31 cellular contexts compared by ENCODE assay signal in genomic region chr4:6440506-6441201, GRCh38. TPM values are rescaled to one million over a fixed set of nuclear protein-coding genes. Genes with fewer than 3 reads are reported as not detected.
"Had no signal": no experiment of that assay in that cellular context is flagged by ENCODE, and none has a peak within 500 bp of the region (broad histone marks: within the 10 kb centered on the region; RNA-seq: fewer than 3 reads in every experiment).

No MANE protein-coding gene starts in this region.

- H3K27ac ChIP-seq: brain microvascular endothelial cell, coronary artery had no signal

- H3K36me3 Mint-ChIP-seq: activated CD4-positive, alpha-beta memory T cell treated with anti-CD3 and anti-CD28 coated beads for 36 hours; activated CD8-positive, alpha-beta memory T cell treated with anti-CD3 and anti-CD28 coated beads, Interleukin-2, amount 10 ng/mL, durations not matched to agents 7 days and 5 days; activated naive CD4-positive, alpha-beta T cell treated with anti-CD3 and anti-CD28 coated beads, Interleukin-2, amount 50 U/mL, for 24 hours had no signal

- H3K4me1 Mint-ChIP-seq: activated CD4-positive, alpha-beta T cell treated with anti-CD3 and anti-CD28 coated beads for 36 hours; activated CD4-positive, alpha-beta T cell treated with anti-CD3 and anti-CD28 coated beads, Interleukin-2, amount 10 ng/mL, durations not matched to agents 24 days and 14 days; activated naive CD4-positive, alpha-beta T cell treated with anti-CD3 and anti-CD28 coated beads, Interleukin-2, amount 50 U/mL, for 24 hours; endodermal cell had no signal

- H3K4me3 Mint-ChIP-seq: activated CD4-positive, alpha-beta memory T cell treated with anti-CD3 and anti-CD28 coated beads for 36 hours; activated CD4-positive, alpha-beta T cell treated with anti-CD3 and anti-CD28 coated beads for 36 hours; activated CD4-positive, alpha-beta T cell treated with anti-CD3 and anti-CD28 coated beads, Interleukin-2, amount 10 ng/mL, durations not matched to agents 24 days and 14 days; activated CD8-positive, alpha-beta memory T cell treated with anti-CD3 and anti-CD28 coated beads, Interleukin-2, amount 10 ng/mL, durations not matched to agents 7 days and 5 days; activated CD8-positive, alpha-beta T cell treated with anti-CD3 and anti-CD28 coated beads, Interleukin-2, amount 10 ng/mL, durations not matched to agents 7 days and 5 days; activated naive CD4-positive, alpha-beta T cell treated with anti-CD3 and anti-CD28 coated beads for 36 hours; activated naive CD4-positive, alpha-beta T cell treated with anti-CD3 and anti-CD28 coated beads, Interleukin-2, amount 50 U/mL, for 24 hours; activated T-helper 1 cell treated with anti-CD3 and anti-CD28 coated beads, Interleukin-12 subunit alpha, Interleukin-12 subunit beta, Interleukin-2, Interleukin-4 antibody, amounts not matched to agents 30 ng/mL and 10 ng/mL and 1 ng/mL, durations not matched to agents 14 hours and 24 hours and 36 hours; dendritic cell treated with granulocyte-macrophage colony-stimulating factor and Interleukin-4, amounts not matched to agents 40 ng/mL and 50 ng/mL, for 4 days; endodermal cell had no signal

- H3K9me3 Mint-ChIP-seq: activated CD4-positive, alpha-beta T cell treated with anti-CD3 and anti-CD28 coated beads, Interleukin-2, amount 10 ng/mL, durations not matched to agents 24 days and 14 days; activated naive CD4-positive, alpha-beta T cell treated with anti-CD3 and anti-CD28 coated beads for 36 hours; activated naive CD4-positive, alpha-beta T cell treated with anti-CD3 and anti-CD28 coated beads, Interleukin-2, amount 50 U/mL, for 24 hours; activated T-helper 2 cell treated with anti-CD3 and anti-CD28 coated beads, Interferon-gamma antibody, Interleukin-2, Interleukin-4, amounts not matched to agents 10 μg/mL and 5 μg/mL and 100 μg/mL, durations not matched to agents 14 hours and 24 hours and 36 hours had no signal

- H3K36me3 ChIP-seq: brain microvascular endothelial cell had no signal

- H3K27me3 ChIP-seq: brain microvascular endothelial cell, dorsolateral prefrontal cortex had no signal

- ATAC-seq: activated CD4-positive, alpha-beta T cell treated with anti-CD3 and anti-CD28 coated beads for 36 hours; activated CD8-positive, alpha-beta memory T cell treated with anti-CD3 and anti-CD28 coated beads, Interleukin-2, amount 10 ng/mL, durations not matched to agents 7 days and 5 days; activated CD8-positive, alpha-beta T cell treated with anti-CD3 and anti-CD28 coated beads, Interleukin-2, amount 10 ng/mL, durations not matched to agents 7 days and 5 days; esophagus mucosa had no signal

- H3K4me3 ChIP-seq: coronary artery, dorsolateral prefrontal cortex had no signal

- H3K27ac Mint-ChIP-seq: activated CD4-positive, alpha-beta memory T cell treated with anti-CD3 and anti-CD28 coated beads for 36 hours; activated CD4-positive, alpha-beta T cell treated with anti-CD3 and anti-CD28 coated beads for 36 hours; activated CD4-positive, alpha-beta T cell treated with anti-CD3 and anti-CD28 coated beads, Interleukin-2, amount 10 ng/mL, durations not matched to agents 24 days and 14 days; activated CD8-positive, alpha-beta memory T cell treated with anti-CD3 and anti-CD28 coated beads, Interleukin-2, amount 10 ng/mL, durations not matched to agents 7 days and 5 days; activated CD8-positive, alpha-beta T cell treated with anti-CD3 and anti-CD28 coated beads, Interleukin-2, amount 10 ng/mL, durations not matched to agents 7 days and 5 days; activated naive CD4-positive, alpha-beta T cell treated with anti-CD3 and anti-CD28 coated beads for 36 hours; activated naive CD4-positive, alpha-beta T cell treated with anti-CD3 and anti-CD28 coated beads, Interleukin-2, amount 50 U/mL, for 24 hours; activated T-helper 1 cell treated with anti-CD3 and anti-CD28 coated beads, Interleukin-12 subunit alpha, Interleukin-12 subunit beta, Interleukin-2, Interleukin-4 antibody, amounts not matched to agents 30 ng/mL and 10 ng/mL and 1 ng/mL, durations not matched to agents 14 hours and 24 hours and 36 hours; activated T-helper 2 cell treated with anti-CD3 and anti-CD28 coated beads, Interferon-gamma antibody, Interleukin-2, Interleukin-4, amounts not matched to agents 10 μg/mL and 5 μg/mL and 100 μg/mL, durations not matched to agents 14 hours and 24 hours and 36 hours; dendritic cell treated with granulocyte-macrophage colony-stimulating factor and Interleukin-4, amounts not matched to agents 40 ng/mL and 50 ng/mL, for 4 days; endodermal cell had no signal

- H3K27me3 Mint-ChIP-seq: activated CD4-positive, alpha-beta T cell treated with anti-CD3 and anti-CD28 coated beads, Interleukin-2, amount 10 ng/mL, durations not matched to agents 24 days and 14 days; activated naive CD4-positive, alpha-beta T cell treated with anti-CD3 and anti-CD28 coated beads, Interleukin-2, amount 50 U/mL, for 24 hours; dendritic cell treated with granulocyte-macrophage colony-stimulating factor and Interleukin-4, amounts not matched to agents 40 ng/mL and 50 ng/mL, for 4 days had no signal

- DNase-seq: activated CD4-positive, alpha-beta memory T cell treated with anti-CD3 and anti-CD28 coated beads for 36 hours; activated CD4-positive, alpha-beta T cell treated with anti-CD3 and anti-CD28 coated beads for 36 hours; activated CD4-positive, alpha-beta T cell treated with anti-CD3 and anti-CD28 coated beads, Interleukin-2, amount 10 ng/mL, durations not matched to agents 24 days and 14 days; activated CD4-positive, CD25-positive, alpha-beta regulatory T cell; activated CD4-positive, CD25-positive, alpha-beta regulatory T cell treated with anti-CD3 and anti-CD28 coated beads, Interleukin-2, amount 50 U/mL, for 72 hours; activated CD8-positive, alpha-beta memory T cell treated with anti-CD3 and anti-CD28 coated beads, Interleukin-2, amount 10 ng/mL, durations not matched to agents 7 days and 5 days; activated CD8-positive, alpha-beta memory T cell treated with anti-CD3 and anti-CD28 coated beads, Interleukin-2, amount 50 U/mL, for 4 hours; activated CD8-positive, alpha-beta T cell treated with anti-CD3 and anti-CD28 coated beads, Interleukin-2, amount 10 ng/mL, durations not matched to agents 7 days and 5 days; activated naive CD4-positive, alpha-beta T cell treated with anti-CD3 and anti-CD28 coated beads for 36 hours; activated T-cell treated with anti-CD3 and anti-CD28 coated beads, Interleukin-2, amount 50 U/mL, for 1 hour; activated T-cell treated with anti-CD3 and anti-CD28 coated beads, Interleukin-2, amount 50 U/mL, for 48 hours; amniotic stem cell; anterior cingulate cortex; brain microvascular endothelial cell; central memory CD4-positive, alpha-beta T cell; cerebellar nuclear complex; effector memory CD4-positive, alpha-beta T cell; endodermal cell; foreskin fibroblast; head of caudate nucleus; T-helper 2 cell had no signal

RNA-seq across cellular contexts. Expression of gene PPP2R2C, which starts 31.8 kb away (rescaled TPM):
- total RNA-seq: activated CD4-positive, alpha-beta memory T cell treated with anti-CD3 and anti-CD28 coated beads for 36 hours; activated CD4-positive, alpha-beta T cell treated with anti-CD3 and anti-CD28 coated beads, Interleukin-2, amount 10 ng/mL, durations not matched to agents 24 days and 14 days; activated CD8-positive, alpha-beta memory T cell treated with anti-CD3 and anti-CD28 coated beads for 36 hours; activated CD8-positive, alpha-beta memory T cell treated with anti-CD3 and anti-CD28 coated beads, Interleukin-2, amount 10 ng/mL, durations not matched to agents 7 days and 5 days; activated CD8-positive, alpha-beta T cell treated with anti-CD3 and anti-CD28 coated beads, Interleukin-2, amount 10 ng/mL, durations not matched to agents 7 days and 5 days; activated naive CD4-positive, alpha-beta T cell treated with anti-CD3 and anti-CD28 coated beads for 36 hours; activated T-helper 1 cell treated with anti-CD3 and anti-CD28 coated beads, Interleukin-12 subunit alpha, Interleukin-12 subunit beta, Interleukin-2, Interleukin-4 antibody, amounts not matched to agents 30 ng/mL and 10 ng/mL and 1 ng/mL, durations not matched to agents 14 hours and 24 hours and 36 hours; activated T-helper 2 cell treated with anti-CD3 and anti-CD28 coated beads, Interferon-gamma antibody, Interleukin-2, Interleukin-4, amounts not matched to agents 10 μg/mL and 5 μg/mL and 100 μg/mL, durations not matched to agents 14 hours and 24 hours and 36 hours; epithelial cell of proximal tubule; T-helper 1 cell treated with Interleukin-12 subunit alpha and Interleukin-12 subunit beta and Interleukin-4 antibody, amounts not matched to agents 30 ng/mL and 1 ng/mL, for 36 hours had no signal
